Comparison of ENCODE assay signal across 8 cellular contexts in the genomic region with DNA sequence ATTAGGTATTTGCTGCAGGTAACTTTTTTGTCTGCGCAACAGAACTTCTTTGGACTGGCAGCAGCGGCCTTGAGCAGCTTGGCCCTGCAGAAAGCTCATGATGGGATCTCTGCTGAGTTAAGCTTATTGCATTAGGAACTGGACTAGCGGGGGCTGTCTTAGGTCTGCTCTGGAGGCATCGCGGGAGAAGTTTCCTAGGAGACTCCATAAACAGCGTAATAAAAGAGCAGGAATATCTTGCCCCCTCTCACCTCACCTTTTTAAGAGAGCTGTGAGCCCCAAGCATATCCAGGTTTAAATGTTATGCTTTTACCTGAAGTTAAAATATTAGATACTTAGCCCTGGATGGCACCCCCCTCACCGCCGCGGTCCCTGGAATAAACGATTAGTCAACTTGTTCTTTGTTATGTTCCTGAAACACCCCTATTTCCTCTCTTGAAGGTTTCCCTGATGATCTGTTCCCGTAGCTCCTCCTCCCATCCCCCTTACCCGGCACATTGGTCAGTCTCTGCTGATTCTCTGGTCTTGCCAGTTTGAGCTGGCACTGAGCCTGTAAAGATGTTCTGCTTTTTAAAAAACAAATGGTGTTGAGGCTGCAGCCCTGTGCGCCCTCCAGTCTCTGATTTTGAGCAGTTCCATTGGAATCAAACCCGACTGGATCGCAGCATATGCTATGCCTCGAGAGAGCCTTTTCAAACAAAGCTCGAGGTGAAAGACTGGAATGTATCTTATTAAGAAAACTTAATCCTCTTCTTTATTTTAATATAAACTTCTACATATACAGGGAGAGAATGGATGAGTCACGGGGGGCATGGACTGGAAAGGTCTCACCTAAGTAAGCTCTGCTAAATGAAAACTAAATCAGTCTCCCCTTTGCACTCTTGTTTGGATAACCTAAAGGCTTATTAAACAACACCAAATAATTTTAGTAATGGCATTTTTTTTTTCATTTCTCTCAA. TPM values are rescaled to one million over a fixed set of nuclear protein-coding genes. Genes with fewer than 3 reads are reported as not detected.
DNase-seq lines count a peak whose midpoint lies in the region; ATAC-seq and FAIRE-seq lines count a peak whose summit lies in the region.

No MANE protein-coding gene starts in this region.

- POLR2A ChIA-PET in CD8-positive, alpha-beta memory T cell (lab: Charles Lee): interaction anchor here (0.6 kb wide), 2 partner anchors 31 to 728 kb away, joined by 3 read pairs; a partner anchor contains a TSS
- POLR2A ChIA-PET in T-cell (lab: Charles Lee): interaction anchor here (0.6 to 1.6 kb wide), 6 partner anchors 8 to 398 kb away, joined by 3 to 5 read pairs (median 4); no protein-coding TSS in a partner anchor

- H3K27ac Mint-ChIP-seq in CD8-positive, alpha-beta memory T cell: peak overlapping the region; percentile 82 to 97 (median 91)
- H3K27ac Mint-ChIP-seq in T-cell: peak overlapping the region; percentile 92 to 97

- H3K4me3 Mint-ChIP-seq in CD8-positive, alpha-beta memory T cell: peak overlapping the region; percentile 87 to 98 (median 96)
- peak overlapping the region; percentile 86 to 92 (median 92) for H3K4me3 Mint-ChIP-seq in T-cell

- H3K4me1 Mint-ChIP-seq in CD8-positive, alpha-beta memory T cell: peaks cover 51 to 60% (median 54%) of the 10 kb centered on the region in 3 donors
- peaks cover 52 to 58% (median 53%) of the 10 kb centered on the region in 3 donors for H3K4me1 Mint-ChIP-seq in T-cell

- peaks cover 0 to 3% of the 10 kb centered on the region in 2 donors for H3K27me3 Mint-ChIP-seq in CD8-positive, alpha-beta memory T cell
- H3K27me3 Mint-ChIP-seq in T-cell: no peaks in the 10 kb centered on the region

- DNase-seq in CD8-positive, alpha-beta memory T cell: peak in 1 of 5 donors; percentile 13
- DNase-seq in HTR-8/SVneo (ENCODE audit: insufficient read length, low spot score) (peak; percentile 71), T-cell (no peak), epidermal melanocyte (ENCODE audit: insufficient read length, low spot score) (peak; percentile 89), mucosa of gallbladder (ENCODE audit: low spot score) (peak; percentile 81), ureter (ENCODE audit: low spot score) (peak; percentile 84)

- peaks cover 55% of the 10 kb centered on the region for H3K4me1 ChIP-seq in CD8-positive, alpha-beta memory T cell (ENCODE audit: insufficient read depth, low read length)

- peak overlapping the region; percentile 84 for H3K27ac ChIP-seq in CD8-positive, alpha-beta memory T cell (ENCODE audit: low read depth, low read length)

- H3K36me3 ChIP-seq in CD8-positive, alpha-beta memory T cell (ENCODE audit: insufficient read depth, low read length): no peaks in the 10 kb centered on the region

- CTCF ChIA-PET in CD8-positive, alpha-beta memory T cell (lab: Charles Lee): interaction anchor here (0.8 to 4.9 kb wide), 10 partner anchors 9 to 286 kb away, joined by 3 to 35 read pairs (median 4); no protein-coding TSS in a partner anchor
- CTCF ChIA-PET in T-cell (lab: Charles Lee): interaction anchor here in 1 of 2 donors (1.0 to 1.3 kb wide), 3 partner anchors 10 to 43 kb away, joined by 3 to 4 read pairs (median 4); no protein-coding TSS in a partner anchor

- peak overlapping the region; percentile 67 for H3K4me3 ChIP-seq in CD8-positive, alpha-beta memory T cell (ENCODE audit: low read length)

- no peaks in the 10 kb centered on the region for H3K9me3 ChIP-seq in CD8-positive, alpha-beta memory T cell (ENCODE audit: low read length)

- peaks cover 0 to 29% (median 7%) of the 10 kb centered on the region in 3 donors for H3K36me3 Mint-ChIP-seq in CD8-positive, alpha-beta memory T cell
- H3K36me3 Mint-ChIP-seq in T-cell: peaks cover 8% of the 10 kb centered on the region

- ATAC-seq in T-cell (replicated peaks in 1 of 4): no peak
- ATAC-seq in HG02885 (IDR thresholded peaks at IDR 0.05; ENCODE audit: poor library complexity, unreplicated experiment): no peak
- ATAC-seq in HG03432 (IDR thresholded peaks at IDR 0.05; ENCODE audit: unreplicated experiment): no peak

- FAIRE-seq in HTR-8/SVneo (lab: Jason Lieb, UNC): no peak

- no peaks in the 10 kb centered on the region for H3K27me3 ChIP-seq in CD8-positive, alpha-beta memory T cell (ENCODE audit: insufficient read depth, low read length, poor library complexity, severe bottlenecking)

- peaks cover 0 to 1% (median 0%) of the 10 kb centered on the region in 5 donors for H3K9me3 Mint-ChIP-seq in CD8-positive, alpha-beta memory T cell
- H3K9me3 Mint-ChIP-seq in T-cell: no peaks in the 10 kb centered on the region

RNA-seq across cellular contexts. Expression of a gene that starts 1.9 kb away (rescaled TPM):
- 10 to 100 TPM; 32.1 to 33.9 TPM for total RNA-seq in CD8-positive, alpha-beta memory T cell
- 18.3 TPM for polyA plus RNA-seq in CD8-positive, alpha-beta memory T cell
- 100 to 1,000 TPM in 2 of 5 donors, 10 to 100 TPM in 3; 87.9 to 113 (median 98.3) TPM for total RNA-seq in T-cell
- 89.7 TPM for total RNA-seq in mucosa of gallbladder
- total RNA-seq in ureter: 72.2 TPM

RNA-seq across cellular contexts. Expression of a gene that starts 58.7 kb away (rescaled TPM):
- total RNA-seq in CD8-positive, alpha-beta memory T cell: 1 to 10 TPM; 2.5 to 3.0 TPM
- 3.3 TPM for polyA plus RNA-seq in CD8-positive, alpha-beta memory T cell
- total RNA-seq in T-cell: 1 to 10 TPM; 5.3 to 7.4 (median 6.7) TPM
- 17.7 TPM for total RNA-seq in mucosa of gallbladder
- 14.8 TPM for total RNA-seq in ureter

Comparison
In these comparisons a context has a peak if more than half of its experiments do, and no peak if none do; other contexts are left out.
1. DNase-seq: peak in HTR-8/SVneo (single experiment), epidermal melanocyte (single experiment), mucosa of gallbladder (single experiment) and ureter (single experiment); none in T-cell (0 of 34).